8 cellular contexts compared by ENCODE assay signal in the genomic region with DNA sequence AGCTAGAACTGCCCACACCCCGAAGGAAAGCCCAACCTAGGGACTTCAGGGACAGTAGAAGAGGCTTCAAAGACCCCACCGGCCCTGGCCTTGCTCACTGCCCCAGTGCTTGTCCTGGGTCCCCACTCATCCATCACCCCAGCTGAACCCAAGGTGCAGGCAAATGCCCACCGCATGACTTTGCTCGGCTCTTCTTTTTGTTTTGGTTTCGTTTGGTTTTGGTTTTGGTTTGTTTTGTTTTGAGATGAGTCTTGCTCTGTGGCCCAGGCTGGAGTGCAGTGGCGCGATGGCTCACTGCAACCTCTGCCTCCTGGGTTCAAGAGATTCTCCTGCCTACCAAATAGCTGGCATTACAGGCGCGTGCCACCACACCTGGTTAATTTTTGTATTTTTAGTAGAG. TPM values are rescaled to one million over a fixed set of nuclear protein-coding genes. Genes with fewer than 3 reads are reported as not detected.
DNase-seq lines count a peak whose midpoint lies in the region; ATAC-seq and TF ChIP-seq lines count a peak whose summit lies in the region.

No MANE protein-coding gene starts in this region.

- H3K9me3 ChIP-seq in IMR-90 (ENCODE audit: control insufficient read depth, insufficient read depth, low read length) (no peaks in the 10 kb centered on the region), colonic mucosa (no peaks in the 10 kb centered on the region)

- TF ChIP-seq POLR2A in IMR-90 (IDR thresholded peaks at IDR 0.05; ENCODE audit: low read depth, low read length) = no peak

- POLR2A ChIA-PET in IMR-90 (lab: Charles Lee; ENCODE audit: unreplicated experiment) = no interaction called here

- ATAC-seq in GM21515 (IDR thresholded peaks at IDR 0.05; ENCODE audit: unreplicated experiment) (peak; percentile 83), IMR-90 (ENCODE audit: low read depth) (no peak)

- no peak overlapping the region for H4K91ac ChIP-seq in IMR-90 (ENCODE audit: insufficient read depth, low read depth, low read length)

- H3K4me1 ChIP-seq in IMR-90 (ENCODE audit: control insufficient read depth, insufficient read depth, low read length) (peaks cover 19% of the 10 kb centered on the region), colonic mucosa (peaks cover 36% of the 10 kb centered on the region)

- H2BK5ac ChIP-seq in IMR-90 (ENCODE audit: low read depth, low read length, poor library complexity, severe bottlenecking) = no peak overlapping the region

- no peaks in the 10 kb centered on the region for H3K36me3 ChIP-seq in IMR-90 (ENCODE audit: control insufficient read depth, insufficient read depth, low read length)
- H3K36me3 ChIP-seq in colonic mucosa = no peaks in the 10 kb centered on the region
- H3K36me3 ChIP-seq in brain microvascular endothelial cell (replicated peaks) = no peaks in the 10 kb centered on the region

- H2AK5ac ChIP-seq in IMR-90 (ENCODE audit: low read depth, low read length) = 0 out of 2 replicates have a peak overlapping the region, but pooled peaks have one; percentile 64

- no peak overlapping the region for H3K56ac ChIP-seq in IMR-90 (ENCODE audit: extremely low read depth, insufficient read depth, low read length)

- in situ Hi-C loops in IMR-90 (cut with MboI; ENCODE audit: low sequenced_read_pairs) (no loop called here), brain microvascular endothelial cell (cut with HindIII; ENCODE audit: low pct_ligation_motif_present, low sequenced_read_pairs) (no loop called here)

- no TSS peak for BruUV-seq in IMR-90 (replicated peaks; lab: Mats Ljungman, UMichigan)

- no peak overlapping the region for H3K18ac ChIP-seq in IMR-90 (ENCODE audit: low read depth, low read length)

- H3K27ac ChIP-seq in IMR-90 (ENCODE audit: insufficient read depth, low read length) = no peak overlapping the region
- peak overlapping the region; percentile 90 for H3K27ac ChIP-seq in colonic mucosa
- no peak overlapping the region for H3K27ac ChIP-seq in brain microvascular endothelial cell

- intact Hi-C loops in IMR-90 (cut with micrococcal nuclease) = no loop called here
- intact Hi-C loops in colonic mucosa (cut with DNase I) = no loop called here

- H3K9ac ChIP-seq in IMR-90 (ENCODE audit: low read depth, low read length) = no peak overlapping the region
- H3K9ac ChIP-seq in colonic mucosa (ENCODE audit: low read depth in 2 of 2, low read length in 2 of 2) = no peak overlapping the region

- CTCF ChIA-PET in IMR-90 (lab: Yijun Ruan, JAX) = interaction anchor here (0.6 kb wide), 1 partner anchor 301 kb away, joined by 7 read pairs; no protein-coding TSS in a partner anchor

- peaks cover 17 to 94% of the 10 kb centered on the region in 2 experiments for H3K79me1 ChIP-seq in IMR-90 (ENCODE audit: low read depth in 1 of 2, low read length in 2 of 2)

- no peak overlapping the region for H2BK15ac ChIP-seq in IMR-90 (ENCODE audit: low read depth, low read length)

- H2AFZ ChIP-seq in IMR-90 (replicated peaks; ENCODE audit: low read length, poor library complexity) = peak overlapping the region; percentile 41

- H2BK120ac ChIP-seq in IMR-90 (ENCODE audit: low read depth, low read length) = peak overlapping the region; percentile 3; the same call in 1 of the 2 replicates

- H4K20me1 ChIP-seq in IMR-90 (ENCODE audit: insufficient read depth, low read length) = peaks cover 38% of the 10 kb centered on the region

- H3K23ac ChIP-seq in IMR-90 (ENCODE audit: low read depth, low read length) = peak overlapping the region; percentile 7; the same call in 1 of the 2 replicates

- H3K4ac ChIP-seq in IMR-90 (ENCODE audit: low read depth, low read length) = peak overlapping the region; percentile 72

- no peak overlapping the region for H2BK20ac ChIP-seq in IMR-90 (ENCODE audit: low read depth, low read length)

- no peak for TF ChIP-seq CTCF in IMR-90 (conservative IDR thresholded peaks at IDR 0.05; ENCODE audit: low read depth, low read length)
- no peak for TF ChIP-seq CTCF in colonic mucosa (IDR thresholded peaks at IDR 0.05)
- no peak for TF ChIP-seq CTCF in brain microvascular endothelial cell (IDR thresholded peaks at IDR 0.05; ENCODE audit: low read depth, low read length, missing control alignments)

- H3K9me1 ChIP-seq in IMR-90 (ENCODE audit: insufficient read depth, low read length) = peaks cover 34% of the 10 kb centered on the region

- H3K27me3 ChIP-seq in IMR-90 (ENCODE audit: control insufficient read depth, insufficient read depth, low read length) (no peaks in the 10 kb centered on the region), colonic mucosa (no peaks in the 10 kb centered on the region), brain microvascular endothelial cell (replicated peaks) (no peaks in the 10 kb centered on the region)

- H3K14ac ChIP-seq in IMR-90 (replicated peaks; ENCODE audit: low read depth, low read length) = no peak overlapping the region

- no peak overlapping the region for H3K4me3 ChIP-seq in IMR-90 (ENCODE audit: insufficient read depth, low read depth, low read length)
- no peak overlapping the region for H3K4me3 ChIP-seq in colonic mucosa
- no peak overlapping the region for H3K4me3 ChIP-seq in brain microvascular endothelial cell (ENCODE audit: low read depth, low read length)

- peak overlapping the region; percentile 74 for H3K4me2 ChIP-seq in IMR-90 (ENCODE audit: low read depth, low read length)

- DNase-seq in EH (ENCODE audit: low read depth) = peak; percentile 28
- DNase-seq in IMR-90 = no peak
- DNase-seq in colonic mucosa = no peak
- no peak for DNase-seq in GOT3 (lab: John Stamatoyannopoulos, UW)
- DNase-seq in midbrain (lab: John Stamatoyannopoulos, UW) = no peak
- DNase-seq in brain microvascular endothelial cell = no peak
- no peak for DNase-seq in SIG-M5 (lab: John Stamatoyannopoulos, UW)

- no peak overlapping the region for H4K5ac ChIP-seq in IMR-90 (ENCODE audit: low read depth, low read length)

- dilution Hi-C loops in IMR-90 (cut with HindIII; ENCODE audit: low sequenced_read_pairs, unreplicated experiment) = no loop called here

- H4K8ac ChIP-seq in IMR-90 (ENCODE audit: low read depth in 2 of 2, low read length in 2 of 2) = peak overlapping the region in 1 of 2 experiments; percentile 79; a peak in 1 of 4 replicates

- no peak overlapping the region for H2AK9ac ChIP-seq in IMR-90 (replicated peaks; ENCODE audit: low read depth, low read length, poor library complexity)

- no CpG with 5 or more reads among the region's 9 CpGs for WGBS in IMR-90 (ENCODE audit: extremely low coverage in 2 of 2, insufficient read length in 1 of 2), 2 experiments

- no peak for TF ChIP-seq RAD21 in IMR-90 (IDR thresholded peaks at IDR 0.05; ENCODE audit: low read length)

TF ChIP-seq in IMR-90, 13 proteins besides CTCF, POLR2A, EP300 and RAD21:
- TF ChIP-seq MXI1 (IDR thresholded peaks at IDR 0.05; ENCODE audit: borderline replicate concordance, low read depth, low read length) (no peak), SMC3 (IDR thresholded peaks at IDR 0.05; ENCODE audit: low read depth, low read length) (no peak), FOS (IDR thresholded peaks at IDR 0.05; ENCODE audit: low read depth, low read length) (no peak), CHD1 (IDR thresholded peaks at IDR 0.05; ENCODE audit: low read depth, low read length) (no peak), MAFK (IDR thresholded peaks at IDR 0.05; ENCODE audit: low read depth, low read length) (no peak), RFX5 (IDR thresholded peaks at IDR 0.05; ENCODE audit: low read depth, low read length) (no peak), RCOR1 (IDR thresholded peaks at IDR 0.05; ENCODE audit: insufficient replicate concordance, low read length) (no peak), MAZ (IDR thresholded peaks at IDR 0.05; ENCODE audit: borderline replicate concordance, low read depth, low read length) (no peak), CEBPB (IDR thresholded peaks at IDR 0.05; ENCODE audit: low read depth, low read length) (no peak)
- TF ChIP-seq, protein P1, sequence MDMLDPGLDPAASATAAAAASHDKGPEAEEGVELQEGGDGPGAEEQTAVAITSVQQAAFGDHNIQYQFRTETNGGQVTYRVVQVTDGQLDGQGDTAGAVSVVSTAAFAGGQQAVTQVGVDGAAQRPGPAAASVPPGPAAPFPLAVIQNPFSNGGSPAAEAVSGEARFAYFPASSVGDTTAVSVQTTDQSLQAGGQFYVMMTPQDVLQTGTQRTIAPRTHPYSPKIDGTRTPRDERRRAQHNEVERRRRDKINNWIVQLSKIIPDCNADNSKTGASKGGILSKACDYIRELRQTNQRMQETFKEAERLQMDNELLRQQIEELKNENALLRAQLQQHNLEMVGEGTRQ (IDR thresholded peaks at IDR 0.05; ENCODE audit: low read depth, low read length) = no peak

RNA-seq across cellular contexts. Expression of gene CCDC85C, which starts 9.0 kb away (rescaled TPM):
- total RNA-seq in IMR-90 (2012; rRNA removed) (13.9 and 16.0 TPM in 2 replicates), colonic mucosa (10 to 100 TPM; 54.0 to 73.4 TPM)
- polyA plus RNA-seq in IMR-90 (2012; rRNA removed) = 19.0 and 22.2 TPM in 2 replicates
- polyA plus RNA-seq in IMR-90 (2012; cell fraction: cytosol; rRNA removed) = 10.9 and 15.5 TPM in 2 replicates
- polyA plus RNA-seq in IMR-90 (2012; cell fraction: nucleus; rRNA removed; ENCODE audit: low replicate concordance) = 11.3 and 20.4 TPM in 2 replicates

RNA-seq across cellular contexts. Expression of gene HHIPL1, which starts 49.9 kb away (rescaled TPM):
- total RNA-seq in IMR-90 (2012; rRNA removed) = 0.56 and 0.72 TPM in 2 replicates
- polyA plus RNA-seq in IMR-90 (2012; rRNA removed) = 0.65 and 1.4 TPM in 2 replicates
- 0.48 and 1.5 TPM in 2 replicates for polyA plus RNA-seq in IMR-90 (2012; cell fraction: cytosol; rRNA removed)
- polyA plus RNA-seq in IMR-90 (2012; cell fraction: nucleus; rRNA removed; ENCODE audit: low replicate concordance) = 0.64 and 1.3 TPM in 2 replicates
- under 1 TPM; 0.44 to 0.93 TPM for total RNA-seq in colonic mucosa
